Comparison of ENCODE assay signal across 10 cellular contexts in genomic region chr1:68010094-68010493, GRCh38. TPM values are rescaled to one million over a fixed set of nuclear protein-coding genes. Genes with fewer than 3 reads are reported as not detected.
A peak's percentile ranks its signal among the peaks of the same experiment; 100 is the strongest.
DNase-seq lines count a peak whose midpoint lies in the region; ATAC-seq, FAIRE-seq and TF ChIP-seq lines count a peak whose summit lies in the region.
"Had no signal": no experiment of that assay in that cellular context is flagged by ENCODE, and none has a peak within 500 bp of the region (broad histone marks: within the 10 kb centered on the region; RNA-seq: fewer than 3 reads in every experiment).

No MANE protein-coding gene starts in this region.

- no peaks in the 10 kb centered on the region for H3K9me3 Mint-ChIP-seq in MCF 10A (ENCODE audit: unreplicated experiment)
- no peaks in the 10 kb centered on the region for H3K9me3 Mint-ChIP-seq in type B pancreatic cell
- H3K9me3 Mint-ChIP-seq in T-cell = peaks cover 0 to 7% (median 0%) of the 10 kb centered on the region in 3 donors

- H3K4me1 ChIP-seq in breast epithelium = no peaks in the 10 kb centered on the region

- TF ChIP-seq CTCF in MCF 10A (IDR thresholded peaks at IDR 0.05; ENCODE audit: unreplicated experiment) (peak; percentile 34), breast epithelium (IDR thresholded peaks at IDR 0.05) (no peak), type B pancreatic cell (conservative IDR thresholded peaks at IDR 0.05) (peak; percentile 54)

- BruUV-seq in MCF 10A (replicated peaks; lab: Mats Ljungman, UMichigan) = no TSS peak

- no peak overlapping the region for H3K27ac ChIP-seq in breast epithelium

- FAIRE-seq in RCC 7860 (lab: Jason Lieb, UNC) = no peak

- no peaks in the 10 kb centered on the region for H3K27me3 ChIP-seq in breast epithelium

- H3K4me3 Mint-ChIP-seq in MCF 10A (ENCODE audit: unreplicated experiment) = no peak overlapping the region
- no peak overlapping the region for H3K4me3 Mint-ChIP-seq in type B pancreatic cell
- no peak overlapping the region for H3K4me3 Mint-ChIP-seq in T-cell
- H3K4me3 Mint-ChIP-seq: effector memory CD8-positive, alpha-beta T cell had no signal

- H3K27ac Mint-ChIP-seq in MCF 10A (ENCODE audit: low read depth, unreplicated experiment) (no peak overlapping the region), type B pancreatic cell (no peak overlapping the region), T-cell (no peak overlapping the region)
- H3K27ac Mint-ChIP-seq: effector memory CD8-positive, alpha-beta T cell had no signal

- CTCF ChIA-PET in MCF 10A (lab: Yijun Ruan, JAX) (interaction anchor here (0.6 to 7.3 kb wide), 18 partner anchors 9 to 1953 kb away, joined by 3 to 121 read pairs (median 4); no protein-coding TSS in a partner anchor), T-cell (lab: Charles Lee) (interaction anchor here in 1 of 2 donors (0.5 kb wide), 1 partner anchor 78 kb away, joined by 6 read pairs; no protein-coding TSS in a partner anchor)

- intact Hi-C loops in MCF 10A (cut with micrococcal nuclease) (loop anchor here (1.0 to 5.0 kb wide), 4 partner anchors 102 to 473 kb away; no protein-coding TSS in a partner anchor), breast epithelium (cut with DNase I; ENCODE audit: low total_unique reads) (no loop called here)

- no peak for TF ChIP-seq POLR2A in breast epithelium (IDR thresholded peaks at IDR 0.05)

- no peak overlapping the region for H3K4me3 ChIP-seq in breast epithelium

- H3K9me3 ChIP-seq in breast epithelium = no peaks in the 10 kb centered on the region

- H3K36me3 ChIP-seq in breast epithelium = no peaks in the 10 kb centered on the region

- H3K27me3 Mint-ChIP-seq in MCF 10A (ENCODE audit: insufficient read depth, unreplicated experiment) = no peaks in the 10 kb centered on the region
- H3K27me3 Mint-ChIP-seq in type B pancreatic cell = no peaks in the 10 kb centered on the region
- H3K27me3 Mint-ChIP-seq in T-cell = peaks cover 2 to 9% of the 10 kb centered on the region in 2 donors
- H3K27me3 Mint-ChIP-seq: effector memory CD8-positive, alpha-beta T cell had no signal

- no peaks in the 10 kb centered on the region for H3K4me1 Mint-ChIP-seq in MCF 10A (ENCODE audit: insufficient read depth, unreplicated experiment)
- H3K4me1 Mint-ChIP-seq in type B pancreatic cell (ENCODE audit: unreplicated experiment) = no peaks in the 10 kb centered on the region
- no peaks in the 10 kb centered on the region for H3K4me1 Mint-ChIP-seq in T-cell

- POLR2A ChIA-PET in MCF 10A (lab: Yijun Ruan, JAX) = interaction anchor here (1.2 kb wide), 1 partner anchor 244 kb away, joined by 4 read pairs; no protein-coding TSS in a partner anchor
- POLR2A ChIA-PET in T-cell (lab: Charles Lee) = no interaction called here

- no peaks in the 10 kb centered on the region for H3K36me3 Mint-ChIP-seq in MCF 10A (ENCODE audit: insufficient read depth, unreplicated experiment)
- no peaks in the 10 kb centered on the region for H3K36me3 Mint-ChIP-seq in type B pancreatic cell
- H3K36me3 Mint-ChIP-seq in T-cell = no peaks in the 10 kb centered on the region

- no peak for ATAC-seq in T-cell (replicated peaks in 1 of 4)
- ATAC-seq in HG02981 (IDR thresholded peaks at IDR 0.05; ENCODE audit: unreplicated experiment) = no peak
- ATAC-seq in HG03175 (IDR thresholded peaks at IDR 0.05; ENCODE audit: unreplicated experiment) = no peak
- ATAC-seq: effector memory CD8-positive, alpha-beta T cell had no signal

- DNase-seq in MCF 10A (ENCODE audit: unreplicated experiment) = peak; percentile 40
- DNase-seq in breast epithelium (ENCODE audit: low spot score in 2 of 2) = no peak
- peak; percentile 19 for DNase-seq in RCC 7860 (ENCODE audit: low spot score)
- DNase-seq in fibroblast of the conjunctiva (ENCODE audit: low read depth) = peak; percentile 17
- DNase-seq in type B pancreatic cell (ENCODE audit: extremely low spot score, unreplicated experiment) = no peak
- no peak for DNase-seq in T-cell
- DNase-seq: C1 segment of cervical spinal cord; effector memory CD8-positive, alpha-beta T cell had no signal

RNA-seq across cellular contexts. Expression of gene DIRAS3, which starts 40.3 kb away (rescaled TPM):
- total RNA-seq in MCF 10A (2022) = not detected in 2 replicates
- 10 to 100 TPM in 2 of 3 donors, under 1 TPM in 1; 0.96 to 14.4 (median 12.9) TPM for total RNA-seq in breast epithelium
- total RNA-seq in type B pancreatic cell (ENCODE audit: low replicate concordance) = 3.0 and 4.4 TPM in 2 replicates
- not detected for total RNA-seq in T-cell

Comparison
In these comparisons a context has a peak if more than half of its experiments do, and no peak if none do; other contexts are left out.
1. DNase-seq: peak in MCF 10A (single experiment), RCC 7860 (single experiment) and fibroblast of the conjunctiva (single experiment); none in breast epithelium (0 of 2), type B pancreatic cell (single experiment) and T-cell (0 of 34).
2. CTCF ChIP-seq: peak in MCF 10A (single experiment) and type B pancreatic cell (single experiment); none in breast epithelium (0 of 3).